Comparison of ENCODE assay signal across 12 cellular contexts in genomic region chr20:45782890-45783289, GRCh38. TPM values are rescaled to one million over a fixed set of nuclear protein-coding genes. Genes with fewer than 3 reads are reported as not detected.
A peak's percentile ranks its signal among the peaks of the same experiment; 100 is the strongest.
DNase-seq lines count a peak whose midpoint lies in the region; ATAC-seq, FAIRE-seq and TF ChIP-seq lines count a peak whose summit lies in the region.
"Had no signal": no experiment of that assay in that cellular context is flagged by ENCODE, and none has a peak within 500 bp of the region (broad histone marks: within the 10 kb centered on the region; RNA-seq: fewer than 3 reads in every experiment).

No MANE protein-coding gene starts in this region.

- POLR2A ChIA-PET in activated CD4-positive, alpha-beta memory T cell treated with anti-CD3 and anti-CD28 coated beads, Interleukin-2, amount 10 ng/mL, durations not matched to agents 7 days and 5 days (lab: Charles Lee): interaction anchor here (1.3 kb wide), 1 partner anchor 30 kb away, joined by 3 read pairs; no protein-coding TSS in a partner anchor

- H3K27ac Mint-ChIP-seq in activated CD4-positive, alpha-beta memory T cell treated with anti-CD3 and anti-CD28 coated beads, Interleukin-2, amount 10 ng/mL, durations not matched to agents 7 days and 5 days: no peak overlapping the region

- H3K27me3 Mint-ChIP-seq in activated CD4-positive, alpha-beta memory T cell treated with anti-CD3 and anti-CD28 coated beads, Interleukin-2, amount 10 ng/mL, durations not matched to agents 7 days and 5 days: peaks cover under 1% of the 10 kb centered on the region

- DNase-seq in activated CD4-positive, CD25-positive, alpha-beta regulatory T cell (lab: John Stamatoyannopoulos, UW): no peak
- DNase-seq in activated CD4-positive, alpha-beta memory T cell treated with anti-CD3 and anti-CD28 coated beads, Interleukin-2, amount 10 ng/mL, durations not matched to agents 7 days and 5 days: peak; percentile 27
- DNase-seq in smooth muscle cell (lab: John Stamatoyannopoulos, UW; ENCODE audit: unreplicated experiment): no peak
- no peak for DNase-seq in urothelium cell line (ENCODE audit: low spot score)
- no peak for DNase-seq in effector CD4-positive, alpha-beta T cell
- DNase-seq: NCI-H1694 treated with DMSO at 0.1 percent for 48 hours, uterus had no signal

- no peak overlapping the region for H3K9ac ChIP-seq in smooth muscle cell (ENCODE audit: low read depth)

- H3K4me3 ChIP-seq in smooth muscle cell: no peak overlapping the region
- H3K4me3 ChIP-seq: uterus had no signal

- H3K4me1 ChIP-seq in smooth muscle cell (ENCODE audit: low read depth): no peaks in the 10 kb centered on the region

- H3K4me2 ChIP-seq in smooth muscle cell: peak overlapping the region; percentile 5

- no peaks in the 10 kb centered on the region for H3K27me3 ChIP-seq in smooth muscle cell (ENCODE audit: low read depth)
- H3K27me3 ChIP-seq: uterus had no signal

- 76% methylated on average over 4 of the region's 4 CpGs for WGBS in smooth muscle cell (ENCODE audit: low lambda C conversion rate)

- no peaks in the 10 kb centered on the region for H3K79me2 ChIP-seq in smooth muscle cell (ENCODE audit: low read depth)

- peaks cover 22% of the 10 kb centered on the region for H3F3A ChIP-seq in smooth muscle cell (ENCODE audit: low read depth)

- no peak overlapping the region for H3K4me3 Mint-ChIP-seq in activated CD4-positive, alpha-beta memory T cell treated with anti-CD3 and anti-CD28 coated beads, Interleukin-2, amount 10 ng/mL, durations not matched to agents 7 days and 5 days
- H3K4me3 Mint-ChIP-seq: brain had no signal

- no peak overlapping the region for H2AFZ ChIP-seq in smooth muscle cell (ENCODE audit: low read depth)

- CTCF ChIA-PET in activated CD4-positive, alpha-beta memory T cell treated with anti-CD3 and anti-CD28 coated beads, Interleukin-2, amount 10 ng/mL, durations not matched to agents 7 days and 5 days (lab: Charles Lee): interaction anchor here (0.7 to 1.6 kb wide), 3 partner anchors 12 to 488 kb away, joined by 3 to 10 read pairs (median 4); no protein-coding TSS in a partner anchor

- peak; percentile 88 to 92 for ATAC-seq in activated CD4-positive, CD25-positive, alpha-beta regulatory T cell treated with anti-CD3 and anti-CD28 coated beads, Interleukin-2, amount 50 U/mL, for 24 hours
- ATAC-seq: Right ventricle myocardium inferior had no signal

- no peaks in the 10 kb centered on the region for H3K36me3 Mint-ChIP-seq in activated CD4-positive, alpha-beta memory T cell treated with anti-CD3 and anti-CD28 coated beads, Interleukin-2, amount 10 ng/mL, durations not matched to agents 7 days and 5 days (ENCODE audit: low read depth)
- H3K36me3 Mint-ChIP-seq: brain had no signal

- H3K9me3 ChIP-seq in smooth muscle cell (replicated peaks; ENCODE audit: low read depth): no peaks in the 10 kb centered on the region
- H3K9me3 ChIP-seq: uterus had no signal

- H3K36me3 ChIP-seq in smooth muscle cell (ENCODE audit: low read depth): no peaks in the 10 kb centered on the region
- H3K36me3 ChIP-seq: uterus had no signal

- H3K9me3 Mint-ChIP-seq in activated CD4-positive, alpha-beta memory T cell treated with anti-CD3 and anti-CD28 coated beads, Interleukin-2, amount 10 ng/mL, durations not matched to agents 7 days and 5 days: no peaks in the 10 kb centered on the region
- H3K9me3 Mint-ChIP-seq: brain had no signal

- FAIRE-seq in urothelium cell line (lab: Jason Lieb, UNC): no peak

- H4K20me1 ChIP-seq in smooth muscle cell (ENCODE audit: low read depth): no peaks in the 10 kb centered on the region

- no peak for TF ChIP-seq CTCF in smooth muscle cell (IDR thresholded peaks at IDR 0.05; ENCODE audit: borderline replicate concordance, insufficient read depth, poor library complexity, severe bottlenecking)

- peaks cover 31% of the 10 kb centered on the region for H3K4me1 Mint-ChIP-seq in activated CD4-positive, alpha-beta memory T cell treated with anti-CD3 and anti-CD28 coated beads, Interleukin-2, amount 10 ng/mL, durations not matched to agents 7 days and 5 days

- H3K27ac ChIP-seq in smooth muscle cell (ENCODE audit: low read depth): no peak overlapping the region

RNA-seq across cellular contexts. Expression of gene WFDC3, which starts 8.8 kb away (rescaled TPM):
- total RNA-seq in activated CD4-positive, alpha-beta memory T cell treated with anti-CD3 and anti-CD28 coated beads, Interleukin-2, amount 10 ng/mL, durations not matched to agents 7 days and 5 days: not detected
- not detected in 2 replicates for total RNA-seq in smooth muscle cell
- polyA plus RNA-seq in smooth muscle cell: 0.64 TPM in 1 of 2 replicates, not detected in the other
- total RNA-seq: A673, liver had no signal

RNA-seq across cellular contexts. Expression of gene DNTTIP1, which starts 8.9 kb away (rescaled TPM):
- 10 to 100 TPM; 29.0 to 34.7 TPM for total RNA-seq in activated CD4-positive, alpha-beta memory T cell treated with anti-CD3 and anti-CD28 coated beads, Interleukin-2, amount 10 ng/mL, durations not matched to agents 7 days and 5 days
- 15.3 and 19.4 TPM in 2 replicates for total RNA-seq in smooth muscle cell
- 52.6 and 55.4 TPM in 2 replicates for polyA plus RNA-seq in smooth muscle cell

RNA-seq across cellular contexts. Expression of gene UBE2C, which starts 29.6 kb away (rescaled TPM):
- total RNA-seq in activated CD4-positive, alpha-beta memory T cell treated with anti-CD3 and anti-CD28 coated beads, Interleukin-2, amount 10 ng/mL, durations not matched to agents 7 days and 5 days: 100 to 1,000 TPM; 170 to 184 TPM
- total RNA-seq in smooth muscle cell: 25.8 and 35.1 TPM in 2 replicates
- polyA plus RNA-seq in smooth muscle cell: 61.2 and 66.5 TPM in 2 replicates

RNA-seq across cellular contexts. Expression of gene TNNC2, which starts 44.2 kb away (rescaled TPM):
- not detected for total RNA-seq in activated CD4-positive, alpha-beta memory T cell treated with anti-CD3 and anti-CD28 coated beads, Interleukin-2, amount 10 ng/mL, durations not matched to agents 7 days and 5 days
- total RNA-seq in smooth muscle cell: 1.7 TPM in 1 of 2 replicates, not detected in the other
- 0.78 and 1.2 TPM in 2 replicates for polyA plus RNA-seq in smooth muscle cell
- total RNA-seq: A673, Right ventricle myocardium inferior had no signal

RNA-seq across cellular contexts. Expression of gene SNX21, which starts 50.7 kb away (rescaled TPM):
- 1 to 10 TPM in 1 of 2 experiments, under 1 TPM in 1; 0.91 to 1.6 TPM for total RNA-seq in activated CD4-positive, alpha-beta memory T cell treated with anti-CD3 and anti-CD28 coated beads, Interleukin-2, amount 10 ng/mL, durations not matched to agents 7 days and 5 days
- 10.9 and 14.7 TPM in 2 replicates for total RNA-seq in smooth muscle cell
- polyA plus RNA-seq in smooth muscle cell: 14.4 and 17.8 TPM in 2 replicates
